26 cellular contexts compared by ENCODE assay signal in genomic region chr12:115756271-115756670, GRCh38.
DNase-seq lines count a peak whose midpoint lies in the region; ATAC-seq, FAIRE-seq and TF ChIP-seq lines count a peak whose summit lies in the region.
"Had no signal": no experiment of that assay in that cellular context is flagged by ENCODE, and none has a peak within 500 bp of the region (broad histone marks: within the 10 kb centered on the region; RNA-seq: fewer than 3 reads in every experiment).

No MANE protein-coding gene starts in this region.

- POLR2A ChIA-PET in A549 (lab: Yijun Ruan, JAX), result interaction anchor here (0.6 to 1.8 kb wide), 2 partner anchors 1072 to 1088 kb away, joined by 7 to 9 read pairs; partner anchors contain the start of gene TBX3

- 7% methylated on average over 4 of the region's 4 CpGs for WGBS in A549 (ENCODE audit: missing lambda C conversion rate)
- WGBS in adrenal gland, 4 donors, result 45 to 55% (median 52%) methylated on average over 4 of the region's 4 CpGs

- H3K9me3 Mint-ChIP-seq in nephron progenitor cell, result no peaks in the 10 kb centered on the region
- H3K9me3 Mint-ChIP-seq: activated naive CD4-positive, alpha-beta T cell treated with anti-CD3 and anti-CD28 coated beads, Interleukin-2, amount 50 U/mL, for 72 hours; CD14-positive monocyte; dendritic cell treated with granulocyte-macrophage colony-stimulating factor and Interleukin-4, amounts not matched to agents 40 ng/mL and 50 ng/mL, for 4 days had no signal

- TF ChIP-seq RAD21 in A549 (conservative IDR thresholded peaks at IDR 0.05 in 1 of 2, IDR thresholded peaks at IDR 0.05 in 1 of 2), result no peak

- H3K4me1 ChIP-seq in A549, result peaks cover 7% of the 10 kb centered on the region; the same call in 2 of the 3 replicates
- peaks cover 6 to 16% of the 10 kb centered on the region in 2 donors for H3K4me1 ChIP-seq in adrenal gland (replicated peaks in 1 of 2)
- H3K4me1 ChIP-seq: ascending aorta, esophagus squamous epithelium, gastroesophageal sphincter, psoas muscle had no signal

- H3K4me1 Mint-ChIP-seq in nephron progenitor cell, result peaks cover 74% of the 10 kb centered on the region
- no peaks in the 10 kb centered on the region for H3K4me1 Mint-ChIP-seq in T-helper 17 cell
- H3K4me1 Mint-ChIP-seq: CD14-positive monocyte, immature natural killer cell had no signal

- no peak overlapping the region for H3K4me3 ChIP-seq in A549
- H3K4me3 ChIP-seq in adrenal gland, result peak overlapping the region in 1 of 4 donors; percentile 34
- H3K4me3 ChIP-seq: ascending aorta, esophagus squamous epithelium, gastroesophageal sphincter, psoas muscle had no signal

- no peak for DNase-seq in A549 (ENCODE audit: low read depth in 1 of 2, low spot score in 1 of 2)
- DNase-seq in EL, result peak; percentile 69
- DNase-seq in adrenal gland, result no peak
- DNase-seq in nephron progenitor cell, result no peak
- no peak for DNase-seq in NCI-H748 (lab: John Stamatoyannopoulos, UW; ENCODE audit: unreplicated experiment)
- no peak for DNase-seq in amniotic stem cell (lab: John Stamatoyannopoulos, UW)
- DNase-seq in T-helper 17 cell, result no peak
- DNase-seq: activated CD4-positive, alpha-beta T cell treated with anti-CD3 and anti-CD28 coated beads for 4 hours; activated T-cell treated with anti-CD3 and anti-CD28 coated beads for 4 hours; caudate nucleus; esophagus squamous epithelium; hippocampal formation; immature natural killer cell; left colon; NCI-H2029 treated with DMSO at 0.1 percent for 48 hours; NCI-H345; nucleus accumbens; psoas muscle; stimulated activated naive CD4-positive, alpha-beta T cell had no signal

- FAIRE-seq in A549 (lab: Jason Lieb, UNC), result no peak
- FAIRE-seq: GM12891 had no signal

- ATAC-seq in A549, result no peak
- ATAC-seq in GM21528 (IDR thresholded peaks at IDR 0.05; ENCODE audit: low FRiP score, unreplicated experiment), result no peak
- ATAC-seq in T-helper 17 cell, result no peak
- ATAC-seq: activated naive CD4-positive, alpha-beta T cell treated with anti-CD3 and anti-CD28 coated beads, Interleukin-2, amount 50 U/mL, for 72 hours; gastroesophageal sphincter; left colon; psoas muscle had no signal

- intact Hi-C loops in adrenal gland (cut with DNase I), result loop anchor here in 1 of 2 donors (10.0 kb wide), 1 partner anchor 1131 kb away; no protein-coding TSS in a partner anchor

- TF ChIP-seq POLR2A in A549 (IDR thresholded peaks at IDR 0.05; ENCODE audit: low read length), result no peak
- no peak for TF ChIP-seq POLR2A in adrenal gland (IDR thresholded peaks at IDR 0.05)

- H3K4me2 ChIP-seq in A549, result peak overlapping the region; percentile 15; the same call in 1 of the 3 replicates

- peak overlapping the region in 1 of 2 experiments; percentile 41; a peak in 1 of 6 replicates for H3K27ac ChIP-seq in A549
- H3K27ac ChIP-seq in adrenal gland, result peak overlapping the region in 3 of 5 donors; percentile 36 to 54 (median 41)
- H3K27ac ChIP-seq: ascending aorta, esophagus squamous epithelium, gastroesophageal sphincter, psoas muscle had no signal

- CTCF ChIA-PET in A549 (lab: Yijun Ruan, JAX), result interaction anchor here (1.1 to 6.1 kb wide), 2 partner anchors 161 to 1091 kb away, joined by 3 to 113 read pairs; no protein-coding TSS in a partner anchor

- no peaks in the 10 kb centered on the region for H3K36me3 ChIP-seq in adrenal gland (replicated peaks in 1 of 2)
- H3K36me3 ChIP-seq: ascending aorta, esophagus squamous epithelium, gastroesophageal sphincter had no signal

- TF ChIP-seq CTCF in A549 (IDR thresholded peaks at IDR 0.05) (no peak), adrenal gland (IDR thresholded peaks at IDR 0.05) (no peak), nephron progenitor cell (IDR thresholded peaks at IDR 0.05) (no peak)

- peak overlapping the region; percentile 18 for H3K27ac Mint-ChIP-seq in nephron progenitor cell
- H3K27ac Mint-ChIP-seq in T-helper 17 cell, result no peak overlapping the region
- H3K27ac Mint-ChIP-seq: activated naive CD4-positive, alpha-beta T cell treated with anti-CD3 and anti-CD28 coated beads, Interleukin-2, amount 50 U/mL, for 72 hours; CD14-positive monocyte; dendritic cell treated with granulocyte-macrophage colony-stimulating factor and Interleukin-4, amounts not matched to agents 40 ng/mL and 50 ng/mL, for 4 days; immature natural killer cell had no signal

- peak overlapping the region; percentile 33 for H3K4me3 Mint-ChIP-seq in nephron progenitor cell
- H3K4me3 Mint-ChIP-seq in T-helper 17 cell, result no peak overlapping the region
- H3K4me3 Mint-ChIP-seq: dendritic cell treated with granulocyte-macrophage colony-stimulating factor and Interleukin-4, amounts not matched to agents 40 ng/mL and 50 ng/mL, for 4 days; immature natural killer cell had no signal

- no peaks in the 10 kb centered on the region for H3K27me3 ChIP-seq in adrenal gland
- H3K27me3 ChIP-seq: ascending aorta had no signal

- H3K27me3 Mint-ChIP-seq in nephron progenitor cell (ENCODE audit: low read depth, poor library complexity), result no peaks in the 10 kb centered on the region
- peaks cover 17% of the 10 kb centered on the region for H3K27me3 Mint-ChIP-seq in T-helper 17 cell

- no peak for TF ChIP-seq EP300 in A549 (IDR thresholded peaks at IDR 0.05)

- H3K36me3 Mint-ChIP-seq in nephron progenitor cell (ENCODE audit: low read depth), result no peaks in the 10 kb centered on the region
- H3K36me3 Mint-ChIP-seq in T-helper 17 cell (ENCODE audit: low read depth), result no peaks in the 10 kb centered on the region
- H3K36me3 Mint-ChIP-seq: activated naive CD4-positive, alpha-beta T cell treated with anti-CD3 and anti-CD28 coated beads, Interleukin-2, amount 50 U/mL, for 72 hours; CD14-positive monocyte; immature natural killer cell had no signal

- H3K9me3 ChIP-seq in A549 (no peaks in the 10 kb centered on the region), adrenal gland (replicated peaks in 1 of 3) (no peaks in the 10 kb centered on the region), T-helper 17 cell (ENCODE audit: control insufficient read depth, low read length, poor library complexity, severe bottlenecking) (no peaks in the 10 kb centered on the region)
- H3K9me3 ChIP-seq: ascending aorta, esophagus squamous epithelium, gastroesophageal sphincter, psoas muscle had no signal

TF ChIP-seq in A549, 52 proteins besides CTCF, POLR2A, EP300 and RAD21:
- TF ChIP-seq CBX8 (IDR thresholded peaks at IDR 0.05), result peak; percentile 73; the same call in 1 of the 2 replicates
- TF ChIP-seq TP53 (CRISPR knock-in tag; IDR thresholded peaks at IDR 0.05), result no peak
